In the genomic region with DNA sequence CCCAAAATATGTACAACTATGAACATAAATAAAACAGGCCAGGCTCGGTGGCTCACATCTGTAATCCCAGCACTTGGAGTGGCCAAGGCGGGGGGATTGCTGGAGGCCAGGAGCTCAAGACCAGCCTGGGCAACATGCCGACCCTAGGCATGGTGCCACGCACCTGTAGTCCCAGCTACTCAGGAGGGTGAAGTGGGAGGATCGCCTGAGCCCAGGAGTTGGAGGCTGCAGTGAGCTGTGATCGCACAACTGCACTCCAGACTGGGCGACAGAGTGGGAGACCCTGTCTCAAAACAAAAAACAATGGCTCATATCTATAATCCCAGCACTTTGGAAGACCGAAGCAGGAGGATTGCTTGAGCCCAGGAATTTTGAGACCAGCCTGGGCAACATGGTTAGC, we compare ENCODE assay signal across 10 cellular contexts.
DNase-seq lines count a peak whose midpoint lies in the region; TF ChIP-seq lines count a peak whose summit lies in the region.
"Had no signal": no experiment of that assay in that cellular context is flagged by ENCODE, and none has a peak within 500 bp of the region (broad histone marks: within the 10 kb centered on the region; RNA-seq: fewer than 3 reads in every experiment).

No MANE protein-coding gene starts in this region.

- H3K4me3 ChIP-seq in GM12865 (ENCODE audit: low read depth, low read length), result peak overlapping the region; percentile 72
- H3K4me3 ChIP-seq in choroid plexus epithelial cell (ENCODE audit: low read depth, low read length), result peak overlapping the region; percentile 17
- H3K4me3 ChIP-seq in neuron (ENCODE audit: low read length), result peak overlapping the region; percentile 71

- H2AFZ ChIP-seq in neuron (ENCODE audit: low read depth, low read length), result no peak overlapping the region

- no peak for TF ChIP-seq CTCF in GM12865 (IDR thresholded peaks at IDR 0.05; ENCODE audit: insufficient read depth, low read depth, low read length, missing control alignments)
- TF ChIP-seq CTCF in choroid plexus epithelial cell (conservative IDR thresholded peaks at IDR 0.05; ENCODE audit: low read depth, low read length), result no peak

- no peak for DNase-seq in GM12865 (ENCODE audit: low read depth)
- peak; percentile 36 for DNase-seq in NCI-H2029 (lab: John Stamatoyannopoulos, UW)
- no peak for DNase-seq in choroid plexus epithelial cell (ENCODE audit: low read depth)
- no peak for DNase-seq in globus pallidus (ENCODE audit: low spot score)
- DNase-seq in middle frontal gyrus (ENCODE audit: extremely low spot score, low spot score), result no peak
- no peak for DNase-seq in SKM-1 treated with dmso at 0.1 percent for 144 hours (lab: John Stamatoyannopoulos, UW; ENCODE audit: unreplicated experiment)
- DNase-seq: activated effector memory CD4-positive, alpha-beta T cell treated with Interleukin-2 at 50 U/mL for 16 hours; heart right ventricle; right cardiac atrium had no signal

- H3K36me3 ChIP-seq in neuron (ENCODE audit: insufficient read depth, low read length), result peaks cover 9% of the 10 kb centered on the region

- no peaks in the 10 kb centered on the region for H3K27me3 ChIP-seq in neuron (ENCODE audit: insufficient read depth, low read length)
- H3K27me3 ChIP-seq: heart right ventricle had no signal

- H3K9me3 ChIP-seq in neuron (ENCODE audit: low read length), result no peaks in the 10 kb centered on the region
- H3K9me3 ChIP-seq: heart right ventricle had no signal

- peaks cover 4% of the 10 kb centered on the region for H3K4me1 ChIP-seq in neuron (ENCODE audit: insufficient read depth, low read length)

Comparison
In these comparisons a context has a peak if more than half of its experiments do, and no peak if none do; other contexts are left out.
1. H3K4me3 ChIP-seq: peak in every context shown above with its lines; median percentile 72 in GM12865; 71 in neuron; 17 in choroid plexus epithelial cell.